In genomic region chr7:77415822-77416620, GRCh38 we compare ENCODE assay signal across 1 cellular context.
TF ChIP-seq lines count a peak whose summit lies in the region.

TSS of gene GSAP (minus strand) at chr7:77416349. CDS start at chr7:77416321, 28 bp downstream.

TF ChIP-seq in GM12878, 131 proteins besides CTCF, POLR2A, EP300 and RAD21 (continued from another document):
- TF ChIP-seq E2F4 (IDR thresholded peaks at IDR 0.05; ENCODE audit: low read depth, low read length): no peak
- TF ChIP-seq WRNIP1 (IDR thresholded peaks at IDR 0.05; ENCODE audit: borderline replicate concordance, low read depth, low read length): no peak
- TF ChIP-seq NR2F1 (conservative IDR thresholded peaks at IDR 0.05): peak; percentile 47
- no peak for TF ChIP-seq CBX3 (IDR thresholded peaks at IDR 0.05; ENCODE audit: borderline replicate concordance, low read depth)
- TF ChIP-seq NFYA (IDR thresholded peaks at IDR 0.05; ENCODE audit: borderline replicate concordance, low read depth, low read length): no peak
- TF ChIP-seq MTA2 (IDR thresholded peaks at IDR 0.05; ENCODE audit: low read depth): no peak
- no peak for TF ChIP-seq ZBED1 (IDR thresholded peaks at IDR 0.05; ENCODE audit: borderline replicate concordance)
- TF ChIP-seq NRF1 (conservative IDR thresholded peaks at IDR 0.05; ENCODE audit: low read depth, low read length): no peak
- TF ChIP-seq BMI1 (IDR thresholded peaks at IDR 0.05; ENCODE audit: borderline replicate concordance): no peak
- TF ChIP-seq ATF2 (IDR thresholded peaks at IDR 0.05; ENCODE audit: low read length): no peak
- TF ChIP-seq BCL11A (IDR thresholded peaks at IDR 0.05; ENCODE audit: low read depth, low read length): no peak
- TF ChIP-seq ZZZ3 (IDR thresholded peaks at IDR 0.05; ENCODE audit: control insufficient read depth, insufficient read length, low read depth): no peak
- no peak for TF ChIP-seq ELK1 (IDR thresholded peaks at IDR 0.05; ENCODE audit: low read depth, low read length)
- no peak for TF ChIP-seq SPI1 (IDR thresholded peaks at IDR 0.05; ENCODE audit: borderline replicate concordance, insufficient read depth, low read depth, low read length)
- TF ChIP-seq NBN (IDR thresholded peaks at IDR 0.05): no peak
- TF ChIP-seq PAX8 (IDR thresholded peaks at IDR 0.05): no peak
- no peak for TF ChIP-seq SP1 (IDR thresholded peaks at IDR 0.05; ENCODE audit: low read depth, low read length)
- no peak for TF ChIP-seq ZNF384 (IDR thresholded peaks at IDR 0.05; ENCODE audit: borderline replicate concordance, low read depth, low read length)
